In the genomic region with DNA sequence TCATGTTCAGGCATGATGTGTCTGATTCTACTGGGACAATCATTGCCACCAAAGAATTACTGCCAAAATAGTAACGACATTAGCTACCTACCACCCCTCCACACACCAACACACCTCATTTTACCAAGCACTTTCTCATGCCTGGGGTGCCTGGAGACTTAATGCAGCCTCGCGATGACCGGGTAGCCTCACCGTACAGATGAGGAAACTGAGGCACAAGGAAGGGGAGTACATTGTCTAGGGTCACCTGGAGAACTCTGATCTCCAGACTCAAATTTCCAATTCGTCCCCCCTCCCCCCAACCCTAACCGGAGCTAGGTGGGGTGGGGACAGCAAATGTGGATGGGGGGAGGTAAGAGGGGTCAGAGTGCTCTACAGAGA, we compare ENCODE assay signal across 8 cellular contexts. TPM values are rescaled to one million over a fixed set of nuclear protein-coding genes. Genes with fewer than 3 reads are reported as not detected.
A peak's percentile ranks its signal among the peaks of the same experiment; 100 is the strongest.
DNase-seq lines count a peak whose midpoint lies in the region; ATAC-seq and TF ChIP-seq lines count a peak whose summit lies in the region.

No MANE protein-coding gene starts in this region.

- TF ChIP-seq CTCF in MM.1S (IDR thresholded peaks at IDR 0.05; ENCODE audit: low read length) = no peak

- peak overlapping the region in 3 of 7 donors; percentile 24 to 81 (median 73) for H3K27ac Mint-ChIP-seq in CD4-positive, alpha-beta memory T cell

- peak overlapping the region; percentile 60 to 93 (median 70) for H3K4me3 Mint-ChIP-seq in CD4-positive, alpha-beta memory T cell

- no peaks in the 10 kb centered on the region for H3K79me2 ChIP-seq in MM.1S (ENCODE audit: low read length)

- peak; percentile 28 for ATAC-seq in GM21529 (IDR thresholded peaks at IDR 0.05; ENCODE audit: unreplicated experiment)

- H3K27me3 Mint-ChIP-seq in CD4-positive, alpha-beta memory T cell = peaks cover 20 to 31% of the 10 kb centered on the region in 2 donors

- no peak overlapping the region for H3K9ac ChIP-seq in MM.1S (ENCODE audit: low read length)
- H3K9ac ChIP-seq in iPS-20b (ENCODE audit: low read depth, low read length) = peak overlapping the region; percentile 47; the same call in 1 of the 2 replicates

- peak overlapping the region in 1 of 2 donors; percentile 3 for H3K4me3 ChIP-seq in CD4-positive, alpha-beta memory T cell (ENCODE audit: low read length in 2 of 2)
- peak overlapping the region; percentile 22; the same call in 1 of the 2 replicates for H3K4me3 ChIP-seq in MM.1S (ENCODE audit: low read length)
- peak overlapping the region; percentile 61 for H3K4me3 ChIP-seq in iPS-20b (ENCODE audit: low read length)

- no peaks in the 10 kb centered on the region for H3K36me3 ChIP-seq in CD4-positive, alpha-beta memory T cell (ENCODE audit: insufficient read depth, low read length)
- no peaks in the 10 kb centered on the region for H3K36me3 ChIP-seq in MM.1S (replicated peaks; ENCODE audit: insufficient read depth, low read length)
- H3K36me3 ChIP-seq in iPS-20b (ENCODE audit: insufficient read depth, low read depth, low read length) = no peaks in the 10 kb centered on the region

- peaks cover 17% of the 10 kb centered on the region for H3K27me3 ChIP-seq in CD4-positive, alpha-beta memory T cell (ENCODE audit: insufficient read depth, low read length)
- H3K27me3 ChIP-seq in MM.1S (replicated peaks; ENCODE audit: insufficient read depth, low read length) (peaks cover 13% of the 10 kb centered on the region), iPS-20b (ENCODE audit: insufficient read depth, low read length) (peaks cover 72% of the 10 kb centered on the region)

- H3K9me3 ChIP-seq in CD4-positive, alpha-beta memory T cell (ENCODE audit: control insufficient read depth in 1 of 2, low read length in 2 of 2) = no peaks in the 10 kb centered on the region
- no peaks in the 10 kb centered on the region for H3K9me3 ChIP-seq in MM.1S (replicated peaks; ENCODE audit: insufficient read depth, low read length)
- no peaks in the 10 kb centered on the region for H3K9me3 ChIP-seq in iPS-20b (ENCODE audit: insufficient read depth, low read depth, low read length)

- H3K9me3 Mint-ChIP-seq in CD4-positive, alpha-beta memory T cell = peaks cover 0 to 1% (median 0%) of the 10 kb centered on the region in 8 donors

- H3F3A ChIP-seq in MM.1S (ENCODE audit: insufficient read depth, low read length) = 0 out of 2 replicates have a peak, but pooled peaks cover 3% of the 10 kb centered on the region

- intact Hi-C loops in CD4-positive, alpha-beta memory T cell (cut with micrococcal nuclease) = loop anchor here (1.0 to 5.0 kb wide), 9 partner anchors 23 to 1055 kb away; no protein-coding TSS in a partner anchor

- DNase-seq in CD4-positive, alpha-beta memory T cell = no peak
- no peak for DNase-seq in MM.1S
- no peak for DNase-seq in NCI-H2171 (lab: John Stamatoyannopoulos, UW)
- DNase-seq in OCI-M1 (lab: John Stamatoyannopoulos, UW) = no peak
- no peak for DNase-seq in stimulated activated CD4-positive, alpha-beta T cell treated with anti-CD3 and anti-CD28 coated beads, Interleukin-2, amount 100 ng/mL, for 24 hours
- DNase-seq in activated CD4-positive, CD25-positive, alpha-beta regulatory T cell treated with anti-CD3 and anti-CD28 coated beads, Interleukin-2, amount 50 U/mL, for 72 hours = no peak

- H3K27ac ChIP-seq in CD4-positive, alpha-beta memory T cell (ENCODE audit: low read depth, low read length) = no peak overlapping the region
- H3K27ac ChIP-seq in MM.1S (ENCODE audit: low read length) = no peak overlapping the region
- no peak overlapping the region for H3K27ac ChIP-seq in iPS-20b (ENCODE audit: low read length)

- CTCF ChIA-PET in CD4-positive, alpha-beta memory T cell (lab: Charles Lee; ENCODE audit: partially characterized antibody) = interaction anchor here (0.5 to 8.2 kb wide), 50 partner anchors 8 to 1067 kb away, joined by 3 to 187 read pairs (median 4); a partner anchor contains a TSS

- no peaks in the 10 kb centered on the region for H3K36me3 Mint-ChIP-seq in CD4-positive, alpha-beta memory T cell

- POLR2A ChIA-PET in CD4-positive, alpha-beta memory T cell (lab: Charles Lee; ENCODE audit: partially characterized antibody) = interaction anchor here (0.6 to 2.3 kb wide), 9 partner anchors 21 to 285 kb away, joined by 3 to 12 read pairs (median 3); no protein-coding TSS in a partner anchor

- H3K4me1 ChIP-seq in CD4-positive, alpha-beta memory T cell (ENCODE audit: insufficient read depth, low read length) = peaks cover 40% of the 10 kb centered on the region
- H3K4me1 ChIP-seq in MM.1S (ENCODE audit: low read length) = peaks cover 17% of the 10 kb centered on the region
- H3K4me1 ChIP-seq in iPS-20b (ENCODE audit: insufficient read depth, low read length) = peaks cover 18% of the 10 kb centered on the region; the same call in 1 of the 2 replicates

- H2AFZ ChIP-seq in MM.1S (ENCODE audit: low read length) = peak overlapping the region; percentile 28; the same call in 1 of the 2 replicates

- no peaks in the 10 kb centered on the region for H3K9me2 ChIP-seq in MM.1S (replicated peaks; ENCODE audit: insufficient read depth, low read length)

- peak overlapping the region; percentile 96 for H3K4me2 ChIP-seq in MM.1S (ENCODE audit: low read depth, low read length)

- peaks cover 16 to 31% (median 24%) of the 10 kb centered on the region in 4 donors for H3K4me1 Mint-ChIP-seq in CD4-positive, alpha-beta memory T cell

- H4K20me1 ChIP-seq in MM.1S (ENCODE audit: insufficient read depth, low read length) = no peaks in the 10 kb centered on the region

RNA-seq across cellular contexts. Expression of a gene that starts 2.7 kb away (rescaled TPM):
- under 1 TPM in 1 of 2 experiments, not detected in 1; 0.17 TPM for total RNA-seq in CD4-positive, alpha-beta memory T cell
- polyA plus RNA-seq in CD4-positive, alpha-beta memory T cell = under 1 TPM in 1 of 2 donors, not detected in 1; 0.40 TPM

RNA-seq across cellular contexts. Expression of a gene that starts 30.7 kb away (rescaled TPM):
- total RNA-seq in CD4-positive, alpha-beta memory T cell = 10 to 100 TPM; 15.1 to 15.6 TPM
- polyA plus RNA-seq in CD4-positive, alpha-beta memory T cell = 10 to 100 TPM; 17.7 to 18.5 TPM

RNA-seq across cellular contexts. Expression of a gene that starts 57.9 kb away (rescaled TPM):
- 10 to 100 TPM; 18.1 to 21.7 TPM for total RNA-seq in CD4-positive, alpha-beta memory T cell
- 10 to 100 TPM; 14.8 to 19.1 TPM for polyA plus RNA-seq in CD4-positive, alpha-beta memory T cell
